In the genomic region with DNA sequence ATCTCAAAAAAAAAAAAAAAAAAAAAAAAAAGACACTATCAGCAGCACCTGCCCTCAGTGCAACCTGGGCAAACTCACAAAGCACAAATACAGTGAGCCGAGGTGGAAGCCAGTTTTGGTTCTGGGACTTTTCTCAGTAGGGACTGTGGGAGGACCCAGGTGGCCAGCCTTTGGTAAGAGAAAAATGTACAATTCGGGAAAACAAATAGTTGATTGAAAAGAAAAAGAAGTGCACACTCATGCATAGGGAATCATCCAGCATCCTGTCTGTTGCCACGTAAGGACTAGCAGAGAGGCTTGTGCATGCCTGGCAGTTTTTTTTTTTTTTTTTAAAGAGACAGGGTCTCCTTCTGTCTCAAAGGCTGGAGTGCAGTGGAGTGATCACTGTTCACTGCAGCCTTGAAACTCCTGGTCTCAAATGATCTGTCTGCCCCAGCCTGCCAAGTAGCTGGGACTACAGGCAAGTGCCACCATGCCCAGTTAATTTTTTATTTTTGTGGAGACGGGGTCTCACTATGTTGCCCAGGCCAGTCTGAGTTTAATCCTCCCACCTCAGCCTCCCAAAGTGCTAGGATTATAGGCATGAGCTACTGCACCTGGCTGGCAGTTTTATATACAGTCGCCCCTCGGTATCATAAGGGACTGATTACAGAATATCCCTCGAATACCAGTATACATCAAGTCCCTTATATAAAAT, we compare ENCODE assay signal across 9 cellular contexts. TPM values are rescaled to one million over a fixed set of nuclear protein-coding genes. Genes with fewer than 3 reads are reported as not detected.
DNase-seq lines count a peak whose midpoint lies in the region; ATAC-seq, FAIRE-seq and TF ChIP-seq lines count a peak whose summit lies in the region.
"Had no signal": no experiment of that assay in that cellular context is flagged by ENCODE, and none has a peak within 500 bp of the region (broad histone marks: within the 10 kb centered on the region; RNA-seq: fewer than 3 reads in every experiment).

No MANE protein-coding gene starts in this region.

- no peak overlapping the region for H3K23ac ChIP-seq in H1 (ENCODE audit: insufficient read length)

- H3K27me3 ChIP-seq in H1 (replicated peaks in 1 of 4; ENCODE audit: control insufficient read depth in 3 of 4, extremely low read depth in 1 of 4, insufficient read depth in 3 of 4, low read length in 3 of 4), result no peaks in the 10 kb centered on the region

- peaks cover 14% of the 10 kb centered on the region for H3K79me1 ChIP-seq in H1 (ENCODE audit: low read depth, low read length)

- no peak for ATAC-seq in HG03439 (IDR thresholded peaks at IDR 0.05; ENCODE audit: unreplicated experiment)

- H3K4me3 Mint-ChIP-seq in progenitor cell of endocrine pancreas (ENCODE audit: low read depth), result no peak overlapping the region

- peaks cover 4 to 6% of the 10 kb centered on the region in 2 experiments for H4K20me1 ChIP-seq in H1 (replicated peaks in 1 of 2; ENCODE audit: control insufficient read depth in 1 of 2, insufficient read depth in 2 of 2, low read length in 2 of 2)

- no peak overlapping the region for H3K18ac ChIP-seq in H1 (ENCODE audit: extremely low read depth, low read length)

- POLR2A ChIA-PET in H1 (lab: Charles Lee; ENCODE audit: partially characterized antibody), result interaction anchor here (1.0 to 2.5 kb wide), 6 partner anchors 11 to 36 kb away, joined by 3 to 17 read pairs (median 4); no protein-coding TSS in a partner anchor

- peak overlapping the region; percentile 67 for H3K27ac Mint-ChIP-seq in progenitor cell of endocrine pancreas

- H3K27ac ChIP-seq in H1 (ENCODE audit: low read depth, low read length), result no peak overlapping the region

- H3K79me2 ChIP-seq in H1 (ENCODE audit: control insufficient read depth in 1 of 2, insufficient read depth in 2 of 2, low read length in 2 of 2), result peaks cover 9 to 73% of the 10 kb centered on the region in 2 experiments

- no peaks in the 10 kb centered on the region for H3K9me3 ChIP-seq in H1 (ENCODE audit: insufficient read depth in 2 of 2, low read depth in 1 of 2, low read length in 1 of 2)

- H3K4me3 ChIP-seq in H1 (ENCODE audit: extremely low read depth in 1 of 4, insufficient read depth in 2 of 4, low read depth in 3 of 4, low read length in 4 of 4), result no peak overlapping the region

- H3K9ac ChIP-seq in H1 (replicated peaks in 1 of 4; ENCODE audit: extremely low read depth in 1 of 4, low read depth in 3 of 4, low read length in 3 of 4), result no peak overlapping the region

- no peaks in the 10 kb centered on the region for H3K27me3 Mint-ChIP-seq in progenitor cell of endocrine pancreas

- no peak for TF ChIP-seq CTCF in H1 (IDR thresholded peaks at IDR 0.05; ENCODE audit: control extremely low read depth in 1 of 3, insufficient read depth in 1 of 3, low read depth in 1 of 3, low read length in 3 of 3)
- TF ChIP-seq CTCF in progenitor cell of endocrine pancreas (IDR thresholded peaks at IDR 0.05; ENCODE audit: unreplicated experiment), result no peak

- no peak for FAIRE-seq in H1 (lab: Jason Lieb, UNC)

- H2AK5ac ChIP-seq in H1 (ENCODE audit: low read depth, low read length), result no peak overlapping the region

- no peak overlapping the region for H2BK12ac ChIP-seq in H1 (ENCODE audit: low read depth, low read length)

- H3K4me2 ChIP-seq in H1 (ENCODE audit: insufficient read depth in 1 of 2, low read depth in 2 of 2, low read length in 2 of 2), result no peak overlapping the region

- H3K56ac ChIP-seq in H1 (replicated peaks; ENCODE audit: insufficient read length, low read depth, low read length), result no peak overlapping the region

- WGBS in H1 (ENCODE audit: extremely low coverage in 1 of 2, insufficient coverage in 1 of 2, insufficient read length in 1 of 2, insufficient replicate concordance in 2 of 2, low coverage in 1 of 2, low lambda C conversion rate in 2 of 2, missing lambda C conversion rate in 1 of 2), 2 experiments, result 90% methylated on average over 7 of the region's 7 CpGs; no CpG with 5 or more reads in 1 of the 2 experiments

- H3K4me1 ChIP-seq in H1 (replicated peaks in 1 of 4; ENCODE audit: control insufficient read depth in 3 of 4, insufficient read depth in 4 of 4, low read length in 3 of 4), result peaks cover 18 to 41% (median 29%) of the 10 kb centered on the region in 4 experiments

- no peak overlapping the region for H4K8ac ChIP-seq in H1 (ENCODE audit: extremely low read depth, insufficient read depth, low read length)

- no peaks in the 10 kb centered on the region for H3K23me2 ChIP-seq in H1 (ENCODE audit: low read depth, low read length)

- no peak overlapping the region for H2BK120ac ChIP-seq in H1 (replicated peaks; ENCODE audit: low read depth, low read length)

- H3K4me1 Mint-ChIP-seq in progenitor cell of endocrine pancreas (ENCODE audit: low read depth), result peaks cover under 1% of the 10 kb centered on the region

- no peak overlapping the region for H2BK5ac ChIP-seq in H1 (ENCODE audit: low read depth, low read length)

- CTCF ChIA-PET in H1 (lab: Charles Lee; ENCODE audit: partially characterized antibody), result interaction anchor here (0.6 to 0.9 kb wide), 2 partner anchors 31 to 560 kb away, joined by 3 to 4 read pairs; no protein-coding TSS in a partner anchor

- no peak overlapping the region for H3K4ac ChIP-seq in H1 (replicated peaks; ENCODE audit: insufficient read length, low read depth, low read length)

- TF ChIP-seq RAD21 in H1 (IDR thresholded peaks at IDR 0.05 in 1 of 2, conservative IDR thresholded peaks at IDR 0.05 in 1 of 2; ENCODE audit: low read depth in 2 of 2, low read length in 2 of 2), result no peak

- no peak overlapping the region for H3K14ac ChIP-seq in H1 (ENCODE audit: insufficient read length)

- no peaks in the 10 kb centered on the region for H3K36me3 ChIP-seq in H1 (ENCODE audit: control insufficient read depth in 2 of 4, insufficient read depth in 4 of 4, low read length in 3 of 4)

- no peak overlapping the region for H4K5ac ChIP-seq in H1 (ENCODE audit: insufficient read length, low read depth, low read length)

- TF ChIP-seq EP300 in H1 (IDR thresholded peaks at IDR 0.05; ENCODE audit: borderline replicate concordance in 1 of 2, low read depth in 2 of 2, low read length in 2 of 2), result no peak

- no peak overlapping the region for H2AFZ ChIP-seq in H1 (ENCODE audit: low read length)

- TF ChIP-seq POLR2A in H1 (IDR thresholded peaks at IDR 0.05; ENCODE audit: control extremely low read depth in 1 of 2, low read depth in 2 of 2, low read length in 2 of 2), result no peak

- H4K91ac ChIP-seq in H1 (replicated peaks; ENCODE audit: insufficient read length, low read length), result no peak overlapping the region

- DNase-seq in GM04504 (ENCODE audit: low read depth) (peak; percentile 68), NCI-H2171 treated with DMSO at 0.1 percent for 48 hours (lab: John Stamatoyannopoulos, UW) (peak; percentile 89), H1 (ENCODE audit: low read depth in 1 of 2, low spot score in 2 of 2) (no peak), progenitor cell of endocrine pancreas (ENCODE audit: low spot score, unreplicated experiment) (no peak), DMS 273 (lab: John Stamatoyannopoulos, UW; ENCODE audit: unreplicated experiment) (no peak)
- DNase-seq in activated CD4-positive, alpha-beta T cell treated with anti-CD3 and anti-CD28 coated beads for 1 hour, result no peak
- DNase-seq: NCI-H1436 treated with DMSO at 0.1 percent for 48 hours, nucleus accumbens had no signal

- H3K36me3 Mint-ChIP-seq in progenitor cell of endocrine pancreas (ENCODE audit: insufficient read depth), result no peaks in the 10 kb centered on the region

- H2BK20ac ChIP-seq in H1 (ENCODE audit: low read length), result no peak overlapping the region

- H2BK15ac ChIP-seq in H1 (ENCODE audit: low read length), result no peak overlapping the region

- H3K9me3 Mint-ChIP-seq in progenitor cell of endocrine pancreas (ENCODE audit: low read depth), result no peaks in the 10 kb centered on the region

TF ChIP-seq in H1, 55 proteins besides CTCF, POLR2A, EP300 and RAD21:
- TF ChIP-seq NRF1 (IDR thresholded peaks at IDR 0.05; ENCODE audit: low read depth, low read length), result no peak
- peak; percentile 88; the same call in 1 of the 2 replicates for TF ChIP-seq KDM1A (IDR thresholded peaks at IDR 0.05; ENCODE audit: borderline replicate concordance, low read length)
- no peak for TF ChIP-seq BCL11A (IDR thresholded peaks at IDR 0.05; ENCODE audit: low read depth in 2 of 2, low read length in 2 of 2)

RNA-seq across cellular contexts. Expression of a gene that starts 36.7 kb away (rescaled TPM):
- total RNA-seq in H1 (2021; fragmentation: NEBNext Ultra II Directional; extraction: Animal tissue kit (Norgen Biotek cat#: 25700)), result 58.8 and 62.1 TPM in 2 replicates
- 143 and 162 TPM in 2 replicates for polyA plus RNA-seq in H1 (2011; rRNA removed)
- polyA plus RNA-seq in H1 (2011; cell fraction: cytosol; rRNA removed), result 134 TPM
- 139 TPM for polyA plus RNA-seq in H1 (2011; cell fraction: nucleus; rRNA removed)
- 52.5 to 56.1 TPM (median 54.1 TPM) in 4 replicates for polyA plus RNA-seq in H1 (2012, experiment 1 of 2)
- 69.0 TPM for polyA plus RNA-seq in H1 (2012, experiment 2 of 2)
- polyA plus RNA-seq in H1 (2013, experiment 1 of 2), result 93.0 TPM
- 95.7 TPM for polyA plus RNA-seq in H1 (2013, experiment 2 of 2)
- 80.0 and 85.9 TPM in 2 replicates for polyA minus RNA-seq in H1 (2011; rRNA and poly(A)+ RNA removed)
- 59.8 TPM for polyA minus RNA-seq in H1 (2011; cell fraction: cytosol; rRNA and poly(A)+ RNA removed)
- polyA minus RNA-seq in H1 (2011; cell fraction: nucleus; rRNA and poly(A)+ RNA removed), result 63.8 TPM
- 16.6 and 19.1 TPM in 2 replicates for total RNA-seq in progenitor cell of endocrine pancreas

RNA-seq across cellular contexts. Expression of a gene that starts 40.9 kb away (rescaled TPM):
- total RNA-seq in H1 (2021; fragmentation: NEBNext Ultra II Directional; extraction: Animal tissue kit (Norgen Biotek cat#: 25700)), result 23.9 and 28.3 TPM in 2 replicates
- polyA plus RNA-seq in H1 (2011; rRNA removed), result 18.1 and 18.4 TPM in 2 replicates
- polyA plus RNA-seq in H1 (2011; cell fraction: cytosol; rRNA removed), result 23.4 TPM
- 26.2 TPM for polyA plus RNA-seq in H1 (2011; cell fraction: nucleus; rRNA removed)
- 24.2 to 28.8 TPM (median 27.7 TPM) in 4 replicates for polyA plus RNA-seq in H1 (2012, experiment 1 of 2)
- 10.5 TPM for polyA plus RNA-seq in H1 (2012, experiment 2 of 2)
- 11.5 TPM for polyA plus RNA-seq in H1 (2013, experiment 1 of 2)
- 9.4 TPM for polyA plus RNA-seq in H1 (2013, experiment 2 of 2)
- 37.2 and 40.4 TPM in 2 replicates for polyA minus RNA-seq in H1 (2011; rRNA and poly(A)+ RNA removed)
- polyA minus RNA-seq in H1 (2011; cell fraction: cytosol; rRNA and poly(A)+ RNA removed), result 18.1 TPM
- 27.6 TPM for polyA minus RNA-seq in H1 (2011; cell fraction: nucleus; rRNA and poly(A)+ RNA removed)
- total RNA-seq in progenitor cell of endocrine pancreas, result 36.4 and 38.7 TPM in 2 replicates

Comparison
In these comparisons a context has a peak if more than half of its experiments do, and no peak if none do; other contexts are left out.
1. DNase-seq: peak in GM04504 (single experiment) and NCI-H2171 treated with DMSO at 0.1 percent for 48 hours (single experiment); none in H1 (0 of 2), progenitor cell of endocrine pancreas (single experiment), activated CD4-positive, alpha-beta T cell treated with anti-CD3 and anti-CD28 coated beads for 1 hour (single experiment) and DMS 273 (single experiment).